1 cellular context compared by ENCODE assay signal in genomic region chr11:60121259-60121658, GRCh38.
A peak's percentile ranks its signal among the peaks of the same experiment; 100 is the strongest.
TF ChIP-seq lines count a peak whose summit lies in the region.

No MANE protein-coding gene starts in this region.

TF ChIP-seq in K562, 482 proteins besides CTCF, POLR2A, EP300 and RAD21 (continued from another document):
- no peak for TF ChIP-seq POLR2AphosphoS5 (IDR thresholded peaks at IDR 0.05; ENCODE audit: control insufficient read depth, insufficient read depth, low read depth, low read length)
- TF ChIP-seq ARID3B (CRISPR knock-in tag; IDR thresholded peaks at IDR 0.05; ENCODE audit: borderline replicate concordance), result no peak
- 0 out of 2 replicates have a peak, but pooled peaks have one; percentile 42 for TF ChIP-seq PKNOX1 (IDR thresholded peaks at IDR 0.05)
- no peak for TF ChIP-seq ZBTB1 (CRISPR knock-in tag; IDR thresholded peaks at IDR 0.05; ENCODE audit: borderline replicate concordance, low read depth)
- TF ChIP-seq ZBTB11 (CRISPR knock-in tag; IDR thresholded peaks at IDR 0.05), result 0 out of 6 replicates have a peak, but pooled peaks of 1 of the 3 experiments have one; percentile 25
- TF ChIP-seq PBX2 (CRISPR knock-in tag; IDR thresholded peaks at IDR 0.05; ENCODE audit: low read depth), result no peak
- TF ChIP-seq PBX2 (tag; conservative IDR thresholded peaks at IDR 0.05; ENCODE audit: low read depth), result peak; percentile 46; the same call in 1 of the 2 replicates
- 0 out of 4 replicates have a peak, but pooled peaks of 1 of the 2 experiments have one; percentile 30 for TF ChIP-seq FOXK2 (conservative IDR thresholded peaks at IDR 0.05 in 1 of 2, IDR thresholded peaks at IDR 0.05 in 1 of 2; ENCODE audit: low read depth in 2 of 2)
- peak; percentile 52 for TF ChIP-seq MEIS2 (IDR thresholded peaks at IDR 0.05; ENCODE audit: partially characterized antibody)
